Comparison of ENCODE assay signal across 11 cellular contexts in genomic region chr17:75634376-75634740, GRCh38. TPM values are rescaled to one million over a fixed set of nuclear protein-coding genes. Genes with fewer than 3 reads are reported as not detected.
A peak's percentile ranks its signal among the peaks of the same experiment; 100 is the strongest.
DNase-seq lines count a peak whose midpoint lies in the region; ATAC-seq, FAIRE-seq and TF ChIP-seq lines count a peak whose summit lies in the region.
"Had no signal": no experiment of that assay in that cellular context is flagged by ENCODE, and none has a peak within 500 bp of the region (broad histone marks: within the 10 kb centered on the region; RNA-seq: fewer than 3 reads in every experiment).

No MANE protein-coding gene starts in this region.

- BruUV-seq in Caco-2 (replicated peaks; lab: Mats Ljungman, UMichigan) (no TSS peak), K562 (replicated peaks; lab: Mats Ljungman, UMichigan) (no TSS peak)

- peaks cover 9% of the 10 kb centered on the region for H3K4me1 Mint-ChIP-seq in Caco-2 (ENCODE audit: low read depth, unreplicated experiment)

- no peaks in the 10 kb centered on the region for H3K27me3 Mint-ChIP-seq in Caco-2 (ENCODE audit: insufficient read depth, unreplicated experiment)
- H3K27me3 Mint-ChIP-seq: activated naive CD8-positive, alpha-beta T cell treated with anti-CD3 and anti-CD28 coated beads for 36 hours had no signal

- 0 out of 2 replicates have a peak, but pooled peaks cover 13% of the 10 kb centered on the region for H4K20me1 ChIP-seq in K562 (replicated peaks; ENCODE audit: control insufficient read depth, insufficient read depth, low read length)

- TF ChIP-seq CTCF in Caco-2 (IDR thresholded peaks at IDR 0.05; ENCODE audit: insufficient read depth in 1 of 2, low read depth in 1 of 2, low read length in 1 of 2, severe bottlenecking in 1 of 2, unreplicated experiment in 1 of 2) (no peak), K562 (IDR thresholded peaks at IDR 0.05 in 2 of 3, conservative IDR thresholded peaks at IDR 0.05 in 1 of 3; ENCODE audit: insufficient read depth in 2 of 3, low read depth in 1 of 3, low read length in 3 of 3) (no peak), right atrium auricular region (IDR thresholded peaks at IDR 0.05) (no peak), D721Med (IDR thresholded peaks at IDR 0.05; ENCODE audit: insufficient read depth, missing control alignments) (no peak)

- H2AFZ ChIP-seq in K562 (ENCODE audit: low read depth, low read length) = no peak overlapping the region

- no peaks in the 10 kb centered on the region for H3K9me3 ChIP-seq in Caco-2
- no peaks in the 10 kb centered on the region for H3K9me3 ChIP-seq in K562 (replicated peaks; ENCODE audit: control insufficient read depth, insufficient read depth, low read depth, low read length)
- no peaks in the 10 kb centered on the region for H3K9me3 ChIP-seq in right atrium auricular region
- H3K9me3 ChIP-seq: Peyer's patch had no signal

- intact Hi-C loops in Caco-2 (cut with micrococcal nuclease; ENCODE audit: unreplicated experiment) = no loop called here
- intact Hi-C loops in K562 (cut with micrococcal nuclease) = no loop called here

- POLR2A ChIA-PET in Caco-2 (lab: Charles Lee) (interaction anchor here (1.2 to 2.1 kb wide), 2 partner anchors 11 to 146 kb away, joined by 4 to 13 read pairs; a partner anchor contains a TSS), K562 (lab: Yijun Ruan, JAX) (interaction anchor here (0.5 to 2.2 kb wide), 13 partner anchors 9 to 636 kb away, joined by 3 to 15 read pairs (median 4); no protein-coding TSS in a partner anchor)

- H3K36me3 ChIP-seq in Caco-2 (ENCODE audit: control insufficient read depth, insufficient read depth, low read length) = peaks cover 6% of the 10 kb centered on the region
- H3K36me3 ChIP-seq in K562 (ENCODE audit: control insufficient read depth, insufficient read depth, low read length) = peaks cover 4% of the 10 kb centered on the region; the same call in 2 of the 3 replicates
- H3K36me3 ChIP-seq in right atrium auricular region = no peaks in the 10 kb centered on the region
- H3K36me3 ChIP-seq in rectal smooth muscle tissue (ENCODE audit: control insufficient read depth, insufficient read depth, low read length) = peaks cover 4% of the 10 kb centered on the region

- TF ChIP-seq EP300 in K562 (IDR thresholded peaks at IDR 0.05; ENCODE audit: low read length) = no peak

- FAIRE-seq in K562 (lab: Jason Lieb, UNC) (no peak), D721Med (lab: Jason Lieb, UNC) (no peak)

- no peaks in the 10 kb centered on the region for H3K79me2 ChIP-seq in K562 (ENCODE audit: control insufficient read depth, insufficient read depth, low read length)

- H3K27me3 ChIP-seq in Caco-2 (replicated peaks; ENCODE audit: control insufficient read depth, insufficient read depth, low read length) (no peaks in the 10 kb centered on the region), K562 (ENCODE audit: control insufficient read depth in 2 of 2, insufficient read depth in 2 of 2, low read length in 2 of 2) (no peaks in the 10 kb centered on the region), right atrium auricular region (no peaks in the 10 kb centered on the region), rectal smooth muscle tissue (ENCODE audit: control insufficient read depth, insufficient read depth, low read length) (no peaks in the 10 kb centered on the region)
- H3K27me3 ChIP-seq: Peyer's patch had no signal

- H3K4me1 ChIP-seq in Caco-2 (peaks cover 19% of the 10 kb centered on the region), K562 (replicated peaks in 1 of 2; ENCODE audit: control insufficient read depth in 2 of 2, insufficient read depth in 2 of 2, low read length in 2 of 2) (peaks cover 13 to 45% of the 10 kb centered on the region in 2 experiments), right atrium auricular region (peaks cover 0 to 59% of the 10 kb centered on the region in 2 donors), rectal smooth muscle tissue (ENCODE audit: control insufficient read depth, insufficient read depth, low read length) (peaks cover 14% of the 10 kb centered on the region)

- H3K27ac ChIP-seq in K562 (ENCODE audit: extremely low read depth, low read depth, low read length) (no peak overlapping the region), right atrium auricular region (peak overlapping the region; percentile 88 to 94), rectal smooth muscle tissue (ENCODE audit: low read depth, low read length) (peak overlapping the region; percentile 83)

- peak overlapping the region; percentile 70 for H3K27ac Mint-ChIP-seq in Caco-2 (ENCODE audit: unreplicated experiment)
- H3K27ac Mint-ChIP-seq: activated naive CD8-positive, alpha-beta T cell treated with anti-CD3 and anti-CD28 coated beads for 36 hours had no signal

- H3K9me3 Mint-ChIP-seq in Caco-2 (ENCODE audit: unreplicated experiment) = no peaks in the 10 kb centered on the region
- H3K9me3 Mint-ChIP-seq: activated naive CD8-positive, alpha-beta T cell treated with anti-CD3 and anti-CD28 coated beads for 36 hours had no signal

- H3K4me3 Mint-ChIP-seq in Caco-2 (ENCODE audit: unreplicated experiment) = no peak overlapping the region
- H3K4me3 Mint-ChIP-seq: activated naive CD8-positive, alpha-beta T cell treated with anti-CD3 and anti-CD28 coated beads for 36 hours had no signal

- no peak for TF ChIP-seq RAD21 in K562 (CRISPR knock-in tag; conservative IDR thresholded peaks at IDR 0.05 in 1 of 2, IDR thresholded peaks at IDR 0.05 in 1 of 2)

- WGBS in K562 (ENCODE audit: insufficient coverage, low coverage, missing lambda C conversion rate) = 77% methylated on average over 9 of the region's 9 CpGs

- no peak for TF ChIP-seq POLR2A in K562 (conservative IDR thresholded peaks at IDR 0.05)

- in situ Hi-C loops in K562 (cut with MboI) = no loop called here

- no peaks in the 10 kb centered on the region for H3K9me1 ChIP-seq in K562 (ENCODE audit: control insufficient read depth, insufficient read depth, low read length)

- H3K4me2 ChIP-seq in K562 (ENCODE audit: insufficient read depth, low read length) = peak overlapping the region; percentile 42; the same call in 1 of the 2 replicates

- no peak for DNase-seq in Caco-2
- no peak for DNase-seq in K562 (ENCODE audit: extremely low read depth in 1 of 4, low spot score in 3 of 4)
- no peak for DNase-seq in right atrium auricular region (ENCODE audit: low spot score)
- DNase-seq in D721Med (ENCODE audit: insufficient read length, low spot score) = no peak

- CTCF ChIA-PET in Caco-2 (lab: Charles Lee) (interaction anchor here (0.6 to 3.1 kb wide), 28 partner anchors 10 to 364 kb away, joined by 3 to 143 read pairs (median 7); partner anchors contain the start of genes GALK1, ITGB4, MIF4GD and WBP2), K562 (lab: Yijun Ruan, JAX; ENCODE audit: low intra/inter-chr PET ratio) (interaction anchor here (0.6 to 2.7 kb wide), 4 partner anchors 19 to 271 kb away, joined by 3 to 26 read pairs (median 6); no protein-coding TSS in a partner anchor)

- ATAC-seq in K562 (no peak), GM21423 (IDR thresholded peaks at IDR 0.05; ENCODE audit: unreplicated experiment) (no peak), GM21367 (IDR thresholded peaks at IDR 0.05; ENCODE audit: unreplicated experiment) (no peak), GM19023 (IDR thresholded peaks at IDR 0.05; ENCODE audit: unreplicated experiment) (no peak)

- no peak overlapping the region for H3K4me3 ChIP-seq in Caco-2 (ENCODE audit: low read depth, low read length)
- no peak overlapping the region for H3K4me3 ChIP-seq in K562
- peak overlapping the region; percentile 27 to 31 for H3K4me3 ChIP-seq in right atrium auricular region
- peak overlapping the region; percentile 31 for H3K4me3 ChIP-seq in rectal smooth muscle tissue (ENCODE audit: low read length)

- H3K9ac ChIP-seq in K562 (ENCODE audit: insufficient read depth in 1 of 2, low read depth in 2 of 2, low read length in 2 of 2) (peak overlapping the region in 1 of 2 experiments; percentile 86; a peak in 2 of 4 replicates), rectal smooth muscle tissue (ENCODE audit: low read length) (no peak overlapping the region)

- H3K36me3 Mint-ChIP-seq in Caco-2 (ENCODE audit: insufficient read depth, unreplicated experiment) = peaks cover 21% of the 10 kb centered on the region
- H3K36me3 Mint-ChIP-seq: activated naive CD8-positive, alpha-beta T cell treated with anti-CD3 and anti-CD28 coated beads for 36 hours had no signal

RNA-seq across cellular contexts. Expression of gene SMIM5, which starts 1.1 kb away (rescaled TPM):
- total RNA-seq in Caco-2 (2022) (0.20 TPM in 1 of 2 replicates, not detected in the other), K562 (2014; rRNA removed) (not detected in 2 replicates), K562 (2014; rRNA removed; fragmentation: Illumina TruSeq; extraction: Trizol) (not detected in 2 replicates), K562 (2015; rRNA removed; fragmentation: Illumina TruSeq; extraction: Trizol) (not detected in 2 replicates), K562 (2021) (not detected in 2 replicates), right atrium auricular region (10 to 100 TPM in 1 of 2 donors, 1 to 10 TPM in 1; 6.4 to 12.0 TPM)
- 0.16 TPM in 1 of 2 replicates, not detected in the other for total RNA-seq in K562 (2011; cell fraction: chromatin; rRNA removed; ENCODE audit: low replicate concordance)
- total RNA-seq in K562 (2011; cell fraction: nucleolus; rRNA removed) = 0.13 TPM in 1 of 2 replicates, not detected in the other
- not detected in 2 replicates for total RNA-seq in K562 (2011; cell fraction: nucleoplasm; rRNA removed)
- polyA plus RNA-seq in K562 (2011; rRNA removed) (not detected in 2 replicates), K562 (2014; fragmentation: Illumina TruSeq; extraction: Trizol) (not detected in 2 replicates), K562 (2014; fragmentation: Nextera tagmentation; extraction: Ambion mirVana) (not detected), K562 (2014; rRNA removed) (0.08 TPM in 1 of 2 replicates, not detected in the other)
- 0.04 TPM in 1 of 2 replicates, not detected in the other for polyA plus RNA-seq in K562 (2011; cell fraction: cytosol; rRNA removed)
- polyA plus RNA-seq in K562 (2011; cell fraction: nucleus; rRNA removed) = not detected in 2 replicates
- polyA plus RNA-seq in K562 (2012) = 0.14 and 0.17 TPM in 2 replicates
- polyA minus RNA-seq in K562 (2011; rRNA and poly(A)+ RNA removed) = not detected in 2 replicates
- polyA minus RNA-seq in K562 (2011; cell fraction: cytosol; rRNA and poly(A)+ RNA removed) = not detected in 2 replicates
- polyA minus RNA-seq in K562 (2011; cell fraction: nucleus; rRNA and poly(A)+ RNA removed) = not detected in 2 replicates
- total RNA-seq: dermis microvascular lymphatic vessel endothelial cell had no signal

RNA-seq across cellular contexts. Expression of gene RECQL5, which starts 32.6 kb away (rescaled TPM):
- total RNA-seq in Caco-2 (2022) (67.0 and 67.7 TPM in 2 replicates), K562 (2014; rRNA removed) (25.2 and 26.8 TPM in 2 replicates), K562 (2014; rRNA removed; fragmentation: Illumina TruSeq; extraction: Trizol) (12.3 and 14.5 TPM in 2 replicates), K562 (2015; rRNA removed; fragmentation: Illumina TruSeq; extraction: Trizol) (15.2 and 15.9 TPM in 2 replicates), K562 (2021) (34.8 and 35.7 TPM in 2 replicates), right atrium auricular region (1 to 10 TPM; 6.2 to 7.1 TPM)
- 97.0 and 197 TPM in 2 replicates for total RNA-seq in K562 (2011; cell fraction: chromatin; rRNA removed; ENCODE audit: low replicate concordance)
- total RNA-seq in K562 (2011; cell fraction: nucleolus; rRNA removed) = 104 and 108 TPM in 2 replicates
- total RNA-seq in K562 (2011; cell fraction: nucleoplasm; rRNA removed) = 77.7 and 81.3 TPM in 2 replicates
- polyA plus RNA-seq in K562 (2011; rRNA removed) (16.4 and 20.4 TPM in 2 replicates), K562 (2014; fragmentation: Illumina TruSeq; extraction: Trizol) (23.1 and 27.9 TPM in 2 replicates), K562 (2014; fragmentation: Nextera tagmentation; extraction: Ambion mirVana) (1 to 10 TPM; 4.1 to 5.8 TPM), K562 (2014; rRNA removed) (23.1 and 27.1 TPM in 2 replicates)
- polyA plus RNA-seq in K562 (2011; cell fraction: cytosol; rRNA removed) = 10.3 and 14.7 TPM in 2 replicates
- polyA plus RNA-seq in K562 (2011; cell fraction: nucleus; rRNA removed) = 132 and 169 TPM in 2 replicates
- 19.7 and 37.0 TPM in 2 replicates for polyA plus RNA-seq in K562 (2012)
- polyA minus RNA-seq in K562 (2011; rRNA and poly(A)+ RNA removed) = 20.8 and 22.5 TPM in 2 replicates
- 11.2 and 20.5 TPM in 2 replicates for polyA minus RNA-seq in K562 (2011; cell fraction: cytosol; rRNA and poly(A)+ RNA removed)
- 31.6 and 42.1 TPM in 2 replicates for polyA minus RNA-seq in K562 (2011; cell fraction: nucleus; rRNA and poly(A)+ RNA removed)

RNA-seq across cellular contexts. Expression of gene SAP30BP, which starts 32.8 kb away (rescaled TPM):
- 119 and 126 TPM in 2 replicates for total RNA-seq in Caco-2 (2022)
- total RNA-seq in K562 (2011; cell fraction: chromatin; rRNA removed; ENCODE audit: low replicate concordance) = 143 and 213 TPM in 2 replicates
- 100 and 111 TPM in 2 replicates for total RNA-seq in K562 (2011; cell fraction: nucleolus; rRNA removed)
- total RNA-seq in K562 (2011; cell fraction: nucleoplasm; rRNA removed) = 123 and 149 TPM in 2 replicates
- total RNA-seq in K562 (2014; rRNA removed) = 57.9 and 59.7 TPM in 2 replicates
- total RNA-seq in K562 (2014; rRNA removed; fragmentation: Illumina TruSeq; extraction: Trizol) = 45.3 and 51.8 TPM in 2 replicates
- 62.4 and 64.7 TPM in 2 replicates for total RNA-seq in K562 (2015; rRNA removed; fragmentation: Illumina TruSeq; extraction: Trizol)
- total RNA-seq in K562 (2021) = 60.6 and 71.7 TPM in 2 replicates
- 69.3 and 70.7 TPM in 2 replicates for polyA plus RNA-seq in K562 (2011; rRNA removed)
- polyA plus RNA-seq in K562 (2011; cell fraction: cytosol; rRNA removed) = 58.9 and 85.2 TPM in 2 replicates
- polyA plus RNA-seq in K562 (2011; cell fraction: nucleus; rRNA removed) = 164 and 209 TPM in 2 replicates
- polyA plus RNA-seq in K562 (2012) = 49.6 and 51.6 TPM in 2 replicates
- 90.8 and 91.7 TPM in 2 replicates for polyA plus RNA-seq in K562 (2014; fragmentation: Illumina TruSeq; extraction: Trizol)
- 100 to 1,000 TPM; 103 to 154 TPM for polyA plus RNA-seq in K562 (2014; fragmentation: Nextera tagmentation; extraction: Ambion mirVana)
- polyA plus RNA-seq in K562 (2014; rRNA removed) = 67.8 and 86.4 TPM in 2 replicates
- polyA minus RNA-seq in K562 (2011; rRNA and poly(A)+ RNA removed) = 49.7 and 52.3 TPM in 2 replicates
- polyA minus RNA-seq in K562 (2011; cell fraction: cytosol; rRNA and poly(A)+ RNA removed) = 25.6 and 27.8 TPM in 2 replicates
- polyA minus RNA-seq in K562 (2011; cell fraction: nucleus; rRNA and poly(A)+ RNA removed) = 44.7 and 59.0 TPM in 2 replicates
- 10 to 100 TPM; 28.5 to 44.6 TPM for total RNA-seq in right atrium auricular region

RNA-seq across cellular contexts. Expression of gene MYO15B, which starts 46.8 kb away (rescaled TPM):
- total RNA-seq in Caco-2 (2022) (12.3 and 24.4 TPM in 2 replicates), K562 (2014; rRNA removed) (0.05 and 0.24 TPM in 2 replicates), K562 (2014; rRNA removed; fragmentation: Illumina TruSeq; extraction: Trizol) (1.2 TPM in 1 of 2 replicates, not detected in the other), K562 (2015; rRNA removed; fragmentation: Illumina TruSeq; extraction: Trizol) (0.83 TPM in 2 replicates), K562 (2021) (1.5 and 3.1 TPM in 2 replicates), right atrium auricular region (10 to 100 TPM; 29.3 to 34.3 TPM)
- total RNA-seq in K562 (2011; cell fraction: chromatin; rRNA removed; ENCODE audit: low replicate concordance) = 8.9 and 39.4 TPM in 2 replicates
- 22.5 and 24.7 TPM in 2 replicates for total RNA-seq in K562 (2011; cell fraction: nucleolus; rRNA removed)
- 11.1 and 14.7 TPM in 2 replicates for total RNA-seq in K562 (2011; cell fraction: nucleoplasm; rRNA removed)
- polyA plus RNA-seq in K562 (2011; rRNA removed) (0.82 and 1.2 TPM in 2 replicates), K562 (2014; fragmentation: Illumina TruSeq; extraction: Trizol) (0.12 and 0.76 TPM in 2 replicates), K562 (2014; fragmentation: Nextera tagmentation; extraction: Ambion mirVana) (not detected), K562 (2014; rRNA removed) (0.98 and 1.5 TPM in 2 replicates)
- polyA plus RNA-seq in K562 (2011; cell fraction: cytosol; rRNA removed) = 0.39 and 0.49 TPM in 2 replicates
- polyA plus RNA-seq in K562 (2011; cell fraction: nucleus; rRNA removed) = 15.0 and 17.9 TPM in 2 replicates
- polyA plus RNA-seq in K562 (2012) = 1.2 and 10.8 TPM in 2 replicates
- polyA minus RNA-seq in K562 (2011; rRNA and poly(A)+ RNA removed) = 0.70 and 1.0 TPM in 2 replicates
- polyA minus RNA-seq in K562 (2011; cell fraction: cytosol; rRNA and poly(A)+ RNA removed) = not detected in 2 replicates
- polyA minus RNA-seq in K562 (2011; cell fraction: nucleus; rRNA and poly(A)+ RNA removed) = 7.7 and 8.5 TPM in 2 replicates

Comparison
In these comparisons a context has a peak if more than half of its experiments do, and no peak if none do; other contexts are left out.
1. H3K4me3 ChIP-seq: peak in right atrium auricular region (2 of 2) and rectal smooth muscle tissue (single experiment); none in Caco-2 (single experiment) and K562 (single experiment).